8 cellular contexts compared by ENCODE assay signal in the genomic region with DNA sequence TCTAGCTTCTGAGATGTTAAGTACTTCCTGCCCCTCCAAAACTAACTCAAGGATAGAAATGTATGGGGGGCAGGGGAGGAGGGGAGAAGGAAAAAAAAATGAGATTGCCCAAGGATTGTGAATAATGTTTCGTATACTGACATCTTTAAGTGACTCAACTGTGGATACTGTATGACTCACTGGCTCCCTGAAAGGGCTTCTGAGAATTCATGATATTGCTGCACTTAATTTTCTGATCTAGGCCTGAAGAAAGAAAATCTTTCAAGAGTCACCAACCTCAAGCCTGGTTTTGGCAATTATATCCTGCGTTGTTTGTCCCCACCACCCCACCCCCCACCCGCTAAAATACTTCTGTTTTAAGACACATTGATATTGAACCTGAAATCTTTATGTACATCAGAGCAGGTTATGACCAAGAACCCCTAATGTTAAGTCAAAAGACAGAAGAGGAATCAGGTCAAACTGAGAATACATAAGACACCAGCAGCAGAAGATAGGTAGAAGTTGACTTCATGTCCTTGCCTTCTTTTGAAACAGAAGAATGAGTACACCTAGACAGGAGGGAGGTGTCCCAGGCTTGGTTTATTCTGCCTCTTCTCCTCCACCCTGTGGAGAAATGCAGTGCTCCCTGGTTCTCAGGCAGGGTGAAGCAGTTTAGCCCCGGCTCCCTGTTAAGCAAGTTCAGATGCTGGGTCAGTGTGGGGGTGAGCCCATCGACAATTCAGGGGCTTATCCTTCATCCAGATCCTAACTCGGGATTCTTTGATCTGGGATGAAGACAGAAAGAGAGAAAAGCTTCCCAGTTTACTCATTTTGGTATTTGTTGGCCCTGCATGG. TPM values are rescaled to one million over a fixed set of nuclear protein-coding genes. Genes with fewer than 3 reads are reported as not detected.
DNase-seq lines count a peak whose midpoint lies in the region; ATAC-seq and TF ChIP-seq lines count a peak whose summit lies in the region.

No MANE protein-coding gene starts in this region.

- no peaks in the 10 kb centered on the region for H3K27me3 ChIP-seq in right cardiac atrium (ENCODE audit: control insufficient read depth, insufficient read depth)

- no peaks in the 10 kb centered on the region for H3K9me3 Mint-ChIP-seq in natural killer cell treated with Interleukin-12 subunit alpha and Interleukin-12 subunit beta and Interleukin-15 and Interleukin-18, amount 100 ng/mL, for 72 hours
- peaks cover 9% of the 10 kb centered on the region for H3K9me3 Mint-ChIP-seq in glutamatergic neuron (ENCODE audit: unreplicated experiment)

- in situ Hi-C loops in Caki2 (cut with HindIII; ENCODE audit: low pct_unique_long_range_greater_than_20kb, low sequenced_read_pairs): loop anchor here (5.0 kb wide), 1 partner anchor 48 kb away; a partner anchor contains a TSS

- no peak overlapping the region for H3K4me3 ChIP-seq in right cardiac atrium (ENCODE audit: low read length)

- no peaks in the 10 kb centered on the region for H3K4me1 ChIP-seq in right cardiac atrium (ENCODE audit: control insufficient read depth, insufficient read depth, low read length)

- DNase-seq in Caki2 (ENCODE audit: low read depth): peak; percentile 46
- DNase-seq in NOMO-1 (lab: John Stamatoyannopoulos, UW; ENCODE audit: unreplicated experiment in 2 of 2): peak; percentile 44 to 75
- DNase-seq in amniotic epithelial cell (ENCODE audit: low read depth): peak; percentile 92
- no peak for DNase-seq in natural killer cell treated with Interleukin-12 subunit alpha and Interleukin-12 subunit beta and Interleukin-15 and Interleukin-18, amount 100 ng/mL, for 72 hours (ENCODE audit: low spot score)
- DNase-seq in right cardiac atrium: no peak
- DNase-seq in NCI-H526 (lab: John Stamatoyannopoulos, UW): no peak
- no peak for DNase-seq in glutamatergic neuron
- no peak for DNase-seq in GM20000 (ENCODE audit: low spot score)

- WGBS in right cardiac atrium: 83% methylated on average over 6 of the region's 6 CpGs

- no peaks in the 10 kb centered on the region for H3K9me3 ChIP-seq in right cardiac atrium (ENCODE audit: control insufficient read depth, low read length)

- H3K27me3 Mint-ChIP-seq in natural killer cell treated with Interleukin-12 subunit alpha and Interleukin-12 subunit beta and Interleukin-15 and Interleukin-18, amount 100 ng/mL, for 72 hours: no peaks in the 10 kb centered on the region
- H3K27me3 Mint-ChIP-seq in glutamatergic neuron (ENCODE audit: unreplicated experiment): peaks cover 4% of the 10 kb centered on the region

- peaks cover 30 to 52% of the 10 kb centered on the region in 2 donors for H3K4me1 Mint-ChIP-seq in natural killer cell treated with Interleukin-12 subunit alpha and Interleukin-12 subunit beta and Interleukin-15 and Interleukin-18, amount 100 ng/mL, for 72 hours (ENCODE audit: low read depth in 2 of 2)
- peaks cover 3% of the 10 kb centered on the region for H3K4me1 Mint-ChIP-seq in glutamatergic neuron (ENCODE audit: low read depth, unreplicated experiment)

- peaks cover 21% of the 10 kb centered on the region for H3K36me3 Mint-ChIP-seq in natural killer cell treated with Interleukin-12 subunit alpha and Interleukin-12 subunit beta and Interleukin-15 and Interleukin-18, amount 100 ng/mL, for 72 hours
- H3K36me3 Mint-ChIP-seq in glutamatergic neuron (ENCODE audit: unreplicated experiment): no peaks in the 10 kb centered on the region

- H3K27ac Mint-ChIP-seq in natural killer cell treated with Interleukin-12 subunit alpha and Interleukin-12 subunit beta and Interleukin-15 and Interleukin-18, amount 100 ng/mL, for 72 hours: peak overlapping the region; percentile 91
- H3K27ac Mint-ChIP-seq in glutamatergic neuron (ENCODE audit: unreplicated experiment): no peak overlapping the region

- H3K27ac ChIP-seq in right cardiac atrium (ENCODE audit: low read length): no peak overlapping the region

- intact Hi-C loops in right cardiac atrium (cut with DNase I): no loop called here

- TF ChIP-seq CTCF in glutamatergic neuron (IDR thresholded peaks at IDR 0.05; ENCODE audit: partially characterized antibody, unreplicated experiment): no peak
- no peak for TF ChIP-seq CTCF in GM20000 (IDR thresholded peaks at IDR 0.05; ENCODE audit: extremely low read depth, missing control alignments)

- ATAC-seq in natural killer cell treated with Interleukin-12 subunit alpha and Interleukin-12 subunit beta and Interleukin-15 and Interleukin-18, amount 100 ng/mL, for 72 hours: peak; percentile 24 to 56
- no peak for ATAC-seq in right cardiac atrium

- H3K4me3 Mint-ChIP-seq in natural killer cell treated with Interleukin-12 subunit alpha and Interleukin-12 subunit beta and Interleukin-15 and Interleukin-18, amount 100 ng/mL, for 72 hours: peak overlapping the region; percentile 81
- H3K4me3 Mint-ChIP-seq in glutamatergic neuron (ENCODE audit: unreplicated experiment): no peak overlapping the region

RNA-seq across cellular contexts. Expression of a gene that starts 3.3 kb away (rescaled TPM):
- 3.8 and 9.2 TPM in 2 replicates for total RNA-seq in Caki2 (2014; rRNA removed; shearing (Covaris generic); ENCODE audit: low replicate concordance)
- 10 to 100 TPM; 14.4 to 18.3 TPM for total RNA-seq in natural killer cell treated with Interleukin-12 subunit alpha and Interleukin-12 subunit beta and Interleukin-15 and Interleukin-18, amount 100 ng/mL, for 72 hours
- total RNA-seq in right cardiac atrium (10 to 100 TPM in 2 of 4 donors, 1 to 10 TPM in 2; 8.6 to 12.4 (median 10.7) TPM), glutamatergic neuron (ENCODE audit: unreplicated experiment) (31.0 TPM)
- 4.0 TPM for polyA plus RNA-seq in right cardiac atrium

RNA-seq across cellular contexts. Expression of a gene that starts 46.3 kb away (rescaled TPM):
- 10.0 and 29.8 TPM in 2 replicates for total RNA-seq in Caki2 (2014; rRNA removed; shearing (Covaris generic); ENCODE audit: low replicate concordance)
- 10 to 100 TPM; 66.1 to 67.2 TPM for total RNA-seq in natural killer cell treated with Interleukin-12 subunit alpha and Interleukin-12 subunit beta and Interleukin-15 and Interleukin-18, amount 100 ng/mL, for 72 hours
- total RNA-seq in right cardiac atrium (10 to 100 TPM; 21.4 to 25.8 (median 23.5) TPM), glutamatergic neuron (ENCODE audit: unreplicated experiment) (46.0 TPM)
- 8.9 TPM for polyA plus RNA-seq in right cardiac atrium

RNA-seq across cellular contexts. Expression of a gene that starts 56.5 kb away (rescaled TPM):
- total RNA-seq in Caki2 (2014; rRNA removed; shearing (Covaris generic); ENCODE audit: low replicate concordance): 13.3 and 14.5 TPM in 2 replicates
- total RNA-seq in natural killer cell treated with Interleukin-12 subunit alpha and Interleukin-12 subunit beta and Interleukin-15 and Interleukin-18, amount 100 ng/mL, for 72 hours: 100 to 1,000 TPM in 1 of 2 donors, 10 to 100 TPM in 1; 88.5 to 133 TPM
- total RNA-seq in right cardiac atrium (10 to 100 TPM; 24.9 to 27.9 (median 25.9) TPM), glutamatergic neuron (ENCODE audit: unreplicated experiment) (49.8 TPM)
- polyA plus RNA-seq in right cardiac atrium: 8.2 TPM

Comparison
In these comparisons a context has a peak if more than half of its experiments do, and no peak if none do; other contexts are left out.
1. DNase-seq: peak in Caki2 (single experiment), NOMO-1 (2 of 2) and amniotic epithelial cell (single experiment); none in natural killer cell treated with Interleukin-12 subunit alpha and Interleukin-12 subunit beta and Interleukin-15 and Interleukin-18, amount 100 ng/mL, for 72 hours (single experiment), right cardiac atrium (0 of 3), NCI-H526 (0 of 2), glutamatergic neuron (single experiment) and GM20000 (single experiment).
2. ATAC-seq: peak in natural killer cell treated with Interleukin-12 subunit alpha and Interleukin-12 subunit beta and Interleukin-15 and Interleukin-18, amount 100 ng/mL, for 72 hours (2 of 2); none in right cardiac atrium (0 of 2).